In genomic region chr20:54103067-54103761, GRCh38 we compare ENCODE assay signal across 1 cellular context.
TF ChIP-seq lines count a peak whose summit lies in the region.

No MANE protein-coding gene starts in this region.

TF ChIP-seq in SK-N-SH, 30 proteins besides CTCF, POLR2A, EP300 and RAD21 (continued from another document):
- TF ChIP-seq ZBTB33 (IDR thresholded peaks at IDR 0.05; ENCODE audit: borderline replicate concordance, low read depth) (peak; percentile 28; the same call in 1 of the 2 replicates), RCOR1 (IDR thresholded peaks at IDR 0.05; ENCODE audit: low read length) (no peak)
